In the genomic region with DNA sequence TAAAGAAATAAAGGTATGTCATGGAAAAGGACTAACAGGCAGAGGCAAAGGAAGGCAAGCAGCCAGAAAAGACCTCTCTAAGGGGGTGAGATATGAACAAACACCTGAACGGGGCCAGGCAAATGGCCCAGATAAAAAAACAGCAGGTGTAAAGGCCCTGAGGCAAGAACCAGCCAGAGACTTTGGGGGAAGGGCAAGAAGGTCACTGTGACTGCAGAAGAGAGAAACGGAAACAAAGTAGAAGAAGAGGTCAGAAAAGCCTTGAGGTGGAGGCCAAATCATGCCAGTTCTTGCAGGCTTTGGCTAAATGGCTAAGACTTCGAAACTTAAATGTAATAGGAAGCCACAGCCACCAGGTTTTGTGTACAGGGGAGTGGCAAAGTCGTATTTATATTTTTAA, we compare ENCODE assay signal across 22 cellular contexts. TPM values are rescaled to one million over a fixed set of nuclear protein-coding genes. Genes with fewer than 3 reads are reported as not detected.
DNase-seq lines count a peak whose midpoint lies in the region; ATAC-seq and TF ChIP-seq lines count a peak whose summit lies in the region.
"Had no signal": no experiment of that assay in that cellular context is flagged by ENCODE, and none has a peak within 500 bp of the region (broad histone marks: within the 10 kb centered on the region; RNA-seq: fewer than 3 reads in every experiment).

No MANE protein-coding gene starts in this region.

- no peak overlapping the region for H3K56ac ChIP-seq in mesendoderm (ENCODE audit: low read length)

- H3K9me3 ChIP-seq in MM.1S (replicated peaks; ENCODE audit: insufficient read depth, low read length) (no peaks in the 10 kb centered on the region), adrenal gland (replicated peaks in 1 of 3) (no peaks in the 10 kb centered on the region)
- H3K9me3 ChIP-seq: BE2C had no signal

- no peak for ATAC-seq in HG02571 (IDR thresholded peaks at IDR 0.05; ENCODE audit: unreplicated experiment)
- ATAC-seq: GM12878 had no signal

- H3K36me3 ChIP-seq in MM.1S (replicated peaks; ENCODE audit: insufficient read depth, low read length) (no peaks in the 10 kb centered on the region), adrenal gland (replicated peaks in 1 of 2) (no peaks in the 10 kb centered on the region), mesendoderm (ENCODE audit: control insufficient read depth, insufficient read depth, low read length) (no peaks in the 10 kb centered on the region)
- H3K36me3 ChIP-seq: BE2C had no signal

- intact Hi-C loops in adrenal gland (cut with DNase I): no loop called here

- no peak overlapping the region for H3K4ac ChIP-seq in mesendoderm (ENCODE audit: low read depth, low read length)

- no peak overlapping the region for H2BK5ac ChIP-seq in mesendoderm (ENCODE audit: low read length)

- WGBS in adrenal gland, 4 donors: 48 to 55% (median 52%) methylated on average over 4 of the region's 4 CpGs
- no CpG with 5 or more reads among the region's 4 CpGs for WGBS in mesendoderm (ENCODE audit: extremely low coverage, insufficient coverage, low lambda C conversion rate)

- DNase-seq in ELF-1 (ENCODE audit: low read depth, low spot score) (peak; percentile 53), MM.1S (peak; percentile 48), adrenal gland (peak in 1 of 7 donors; percentile 39), mesendoderm (peak; percentile 40), DMS79 (lab: John Stamatoyannopoulos, UW) (no peak)
- DNase-seq in stimulated activated CD4-positive, alpha-beta T cell treated with anti-CD3 and anti-CD28 coated beads, Interleukin-2, amount 100 ng/mL, for 48 hours: no peak
- DNase-seq: 8988T; ACHN; BE2C; C1 segment of cervical spinal cord; CD4-positive, alpha-beta memory T cell; CD4-positive, CD25-positive, alpha-beta regulatory T cell; CD8-positive, alpha-beta memory T cell; COR-L47; DMS 273 treated with DMSO at 0.1 percent for 48 hours; DMS153; DMS53; DMS79 treated with DMSO at 0.1 percent for 48 hours; GDM1 had no signal

- H3K4me1 ChIP-seq in MM.1S (ENCODE audit: low read length) (no peaks in the 10 kb centered on the region), adrenal gland (replicated peaks in 1 of 2) (peaks cover 12 to 37% of the 10 kb centered on the region in 2 donors), mesendoderm (ENCODE audit: control insufficient read depth, low read depth, low read length) (no peaks in the 10 kb centered on the region)

- H3K79me1 ChIP-seq in mesendoderm (ENCODE audit: low read length): peaks cover 2% of the 10 kb centered on the region

- H2AK5ac ChIP-seq in mesendoderm (ENCODE audit: low read length): no peak overlapping the region

- H3K27me3 ChIP-seq in MM.1S (replicated peaks; ENCODE audit: insufficient read depth, low read length): no peaks in the 10 kb centered on the region
- H3K27me3 ChIP-seq in adrenal gland: no peaks in the 10 kb centered on the region
- H3K27me3 ChIP-seq in mesendoderm (ENCODE audit: insufficient read depth, low read length, poor library complexity): no peaks in the 10 kb centered on the region
- H3K27me3 ChIP-seq: BE2C, BLaER1 had no signal

- H3K9ac ChIP-seq in MM.1S (ENCODE audit: low read length): no peak overlapping the region
- no peak overlapping the region for H3K9ac ChIP-seq in mesendoderm (ENCODE audit: low read length)
- H3K9ac ChIP-seq: BLaER1 had no signal

- no peak overlapping the region for H4K8ac ChIP-seq in mesendoderm (ENCODE audit: low read depth, low read length)

- H2BK120ac ChIP-seq in mesendoderm (ENCODE audit: low read depth, low read length): no peak overlapping the region

- no peak overlapping the region for H3K18ac ChIP-seq in mesendoderm (ENCODE audit: low read length)

- H3K4me3 ChIP-seq in MM.1S (ENCODE audit: low read length) (no peak overlapping the region), adrenal gland (no peak overlapping the region), mesendoderm (ENCODE audit: low read length) (no peak overlapping the region)
- H3K4me3 ChIP-seq: BLaER1, GM12878 had no signal

- H2BK15ac ChIP-seq in mesendoderm (replicated peaks; ENCODE audit: low read depth): no peak overlapping the region

- H3K79me2 ChIP-seq in MM.1S (ENCODE audit: low read length) (no peaks in the 10 kb centered on the region), mesendoderm (ENCODE audit: control insufficient read depth, insufficient read depth, low read length) (no peaks in the 10 kb centered on the region)

- H2AFZ ChIP-seq in MM.1S (ENCODE audit: low read length): no peak overlapping the region

- H4K5ac ChIP-seq in mesendoderm (ENCODE audit: low read length): no peak overlapping the region

- no peaks in the 10 kb centered on the region for H3F3A ChIP-seq in MM.1S (ENCODE audit: insufficient read depth, low read length)

- TF ChIP-seq CTCF in MM.1S (IDR thresholded peaks at IDR 0.05; ENCODE audit: low read length) (no peak), adrenal gland (IDR thresholded peaks at IDR 0.05) (no peak)

- H4K20me1 ChIP-seq in MM.1S (ENCODE audit: insufficient read depth, low read length): no peaks in the 10 kb centered on the region

- H3K4me2 ChIP-seq in MM.1S (ENCODE audit: low read depth, low read length): no peak overlapping the region
- no peak overlapping the region for H3K4me2 ChIP-seq in mesendoderm (ENCODE audit: low read length)
- H3K4me2 ChIP-seq: BLaER1 had no signal

- H3K23ac ChIP-seq in mesendoderm (ENCODE audit: low read length): no peak overlapping the region

- H3K27ac ChIP-seq in MM.1S (ENCODE audit: low read length) (no peak overlapping the region), adrenal gland (peak overlapping the region in 4 of 5 donors; percentile 20 to 81 (median 52)), mesendoderm (ENCODE audit: low read depth, low read length) (no peak overlapping the region)
- H3K27ac ChIP-seq: BLaER1 had no signal

- TF ChIP-seq POLR2A in adrenal gland (IDR thresholded peaks at IDR 0.05): no peak

- no peaks in the 10 kb centered on the region for H3K9me2 ChIP-seq in MM.1S (replicated peaks; ENCODE audit: insufficient read depth, low read length)

RNA-seq across cellular contexts. Expression of gene KIF16B, which starts 30.8 kb away (rescaled TPM):
- total RNA-seq in adrenal gland: 100 to 1,000 TPM in 1 of 8 donors, 10 to 100 TPM in 7; 22.3 to 104 (median 37.5) TPM
- polyA plus RNA-seq in adrenal gland: 100 to 1,000 TPM in 1 of 3 donors, 10 to 100 TPM in 1, 1 to 10 TPM in 1; 8.6 to 113 (median 22.8) TPM
- 5.0 TPM for polyA plus RNA-seq in mesendoderm (2013, experiment 1 of 2)
- 5.5 TPM for polyA plus RNA-seq in mesendoderm (2013, experiment 2 of 2)

Comparison
In these comparisons a context has a peak if more than half of its experiments do, and no peak if none do; other contexts are left out.
1. DNase-seq: peak in ELF-1 (single experiment), MM.1S (single experiment) and mesendoderm (single experiment); none in stimulated activated CD4-positive, alpha-beta T cell treated with anti-CD3 and anti-CD28 coated beads, Interleukin-2, amount 100 ng/mL, for 48 hours (0 of 2) and DMS79 (single experiment).
2. H3K27ac ChIP-seq: peak in adrenal gland (4 of 5); none in MM.1S (single experiment) and mesendoderm (single experiment).